In the genomic region with DNA sequence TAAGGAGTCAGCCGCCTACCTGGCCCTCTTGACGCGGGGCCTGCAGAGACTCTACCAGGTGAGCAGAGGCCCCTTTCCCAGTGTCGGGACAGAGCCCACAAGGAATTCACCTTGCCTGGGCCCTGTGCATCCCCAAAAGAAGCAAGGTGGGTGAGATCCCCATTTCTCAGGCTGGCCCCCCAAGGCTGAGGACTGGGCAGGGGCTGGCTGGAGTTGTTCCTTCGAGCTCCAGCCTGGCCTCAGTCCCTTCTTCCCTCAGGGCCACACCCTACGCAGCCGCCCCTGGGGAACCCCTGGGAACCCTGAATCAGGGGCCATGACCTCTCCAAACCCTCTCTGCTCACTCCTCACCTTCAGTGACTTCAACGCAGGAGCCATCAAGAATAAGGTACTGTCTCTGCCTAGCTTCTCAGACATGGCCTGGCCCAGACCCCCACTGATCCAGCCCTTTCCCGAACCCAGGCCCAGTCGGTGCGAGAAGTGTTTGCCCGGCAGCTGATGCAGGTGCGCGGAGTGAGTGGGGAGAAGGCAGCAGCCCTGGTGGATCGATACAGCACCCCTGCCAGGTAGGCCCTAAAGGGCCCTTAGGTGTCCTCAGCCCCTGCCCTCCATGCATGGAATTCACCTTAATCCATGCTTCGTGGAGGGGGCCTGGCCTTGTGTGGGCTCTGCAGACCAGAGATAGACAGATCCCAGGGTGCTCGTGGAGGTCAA, we compare ENCODE assay signal across 1 cellular context.
A peak's percentile ranks its signal among the peaks of the same experiment; 100 is the strongest.
TF ChIP-seq lines count a peak whose summit lies in the region.

No MANE protein-coding gene starts in this region.

TF ChIP-seq in GM12878, 131 proteins besides CTCF, POLR2A, EP300 and RAD21:
- 0 out of 2 replicates have a peak, but pooled peaks have one; percentile 7 for TF ChIP-seq POLR2AphosphoS2 (IDR thresholded peaks at IDR 0.05; ENCODE audit: low read depth, low read length)
- no peak for TF ChIP-seq FOXM1 (IDR thresholded peaks at IDR 0.05; ENCODE audit: low read depth, low read length)
- TF ChIP-seq ASH2L (IDR thresholded peaks at IDR 0.05; ENCODE audit: borderline replicate concordance, low read depth), result no peak
